1 cellular context compared by ENCODE assay signal in the genomic region with DNA sequence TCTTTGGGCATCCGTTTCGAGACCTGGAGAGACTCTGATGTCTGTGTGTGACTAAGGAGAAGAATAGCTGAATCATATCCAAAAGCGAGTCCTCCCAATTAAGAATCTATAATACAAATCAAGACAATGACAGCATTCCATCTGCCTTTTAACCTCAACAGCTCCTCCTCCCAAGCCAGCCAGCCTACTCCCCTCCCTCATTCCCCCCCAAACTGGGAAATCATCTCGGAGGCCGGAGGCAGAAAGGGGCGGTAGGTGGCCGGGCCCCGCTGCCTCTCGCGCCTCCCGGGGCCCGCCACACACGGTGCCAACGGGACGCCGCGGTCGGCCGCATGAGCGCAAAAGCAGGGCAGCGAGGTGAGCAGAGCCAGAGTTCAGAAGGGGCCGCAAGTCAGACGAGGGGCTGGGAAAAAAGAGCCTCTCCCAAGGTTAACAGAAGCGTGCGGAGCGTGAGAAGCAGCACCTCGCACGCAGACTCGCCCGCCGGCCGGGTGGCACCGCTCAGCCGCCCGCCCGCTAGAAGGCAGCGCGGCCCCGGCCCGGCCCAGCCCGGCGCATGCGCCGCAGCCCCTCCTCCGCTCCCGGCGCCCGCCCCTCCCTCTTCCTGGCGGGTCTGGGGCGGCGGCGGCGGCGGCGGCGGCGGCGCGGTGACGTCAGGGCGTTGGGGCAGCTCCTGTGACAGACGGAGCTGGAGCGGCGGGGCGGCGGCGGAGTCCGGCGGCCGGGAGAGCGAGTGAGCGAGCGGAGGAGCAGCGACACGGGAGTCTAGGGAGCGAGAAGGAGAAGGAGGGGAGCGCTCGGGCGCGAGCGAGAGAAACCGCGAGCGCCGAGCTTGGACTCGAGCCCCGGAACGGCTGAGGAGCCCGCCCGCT.
TF ChIP-seq lines count a peak whose summit lies in the region.

Gene PAFAH1B1 (plus strand): TSS at position 681 of the 872 bp plus-strand sequence. CDS start 44,635 bp downstream, outside the sequence.

TF ChIP-seq in K562, 482 proteins besides CTCF, POLR2A, EP300 and RAD21 (continued from another document):
- TF ChIP-seq ATF7 (IDR thresholded peaks at IDR 0.05) (peak; percentile 96), GATAD2A (IDR thresholded peaks at IDR 0.05) (0 out of 2 replicates have a peak, but pooled peaks have one; percentile 34), MGA (IDR thresholded peaks at IDR 0.05) (peak; percentile 59), ZNF592 (IDR thresholded peaks at IDR 0.05) (peak; percentile 68), ELK3 (CRISPR knock-in tag; IDR thresholded peaks at IDR 0.05) (no peak), ZNF41 (CRISPR knock-in tag; conservative IDR thresholded peaks at IDR 0.05) (no peak), ASH1L (IDR thresholded peaks at IDR 0.05; ENCODE audit: borderline replicate concordance, low read depth, partially characterized antibody) (no peak), SMAD4 (CRISPR knock-in tag; conservative IDR thresholded peaks at IDR 0.05) (peak; percentile 84)
- TF ChIP-seq, protein P1, sequence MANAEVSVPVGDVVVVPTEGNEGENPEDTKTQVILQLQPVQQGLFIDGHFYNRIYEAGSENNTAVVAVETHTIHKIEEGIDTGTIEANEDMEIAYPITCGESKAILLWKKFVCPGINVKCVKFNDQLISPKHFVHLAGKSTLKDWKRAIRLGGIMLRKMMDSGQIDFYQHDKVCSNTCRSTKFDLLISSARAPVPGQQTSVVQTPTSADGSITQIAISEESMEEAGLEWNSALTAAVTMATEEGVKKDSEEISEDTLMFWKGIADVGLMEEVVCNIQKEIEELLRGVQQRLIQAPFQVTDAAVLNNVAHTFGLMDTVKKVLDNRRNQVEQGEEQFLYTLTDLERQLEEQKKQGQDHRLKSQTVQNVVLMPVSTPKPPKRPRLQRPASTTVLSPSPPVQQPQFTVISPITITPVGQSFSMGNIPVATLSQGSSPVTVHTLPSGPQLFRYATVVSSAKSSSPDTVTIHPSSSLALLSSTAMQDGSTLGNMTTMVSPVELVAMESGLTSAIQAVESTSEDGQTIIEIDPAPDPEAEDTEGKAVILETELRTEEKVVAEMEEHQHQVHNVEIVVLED (CRISPR knock-in tag; IDR thresholded peaks at IDR 0.05), result peak; percentile 92
